ENCODE assay signal across 13 cellular contexts in the genomic region with DNA sequence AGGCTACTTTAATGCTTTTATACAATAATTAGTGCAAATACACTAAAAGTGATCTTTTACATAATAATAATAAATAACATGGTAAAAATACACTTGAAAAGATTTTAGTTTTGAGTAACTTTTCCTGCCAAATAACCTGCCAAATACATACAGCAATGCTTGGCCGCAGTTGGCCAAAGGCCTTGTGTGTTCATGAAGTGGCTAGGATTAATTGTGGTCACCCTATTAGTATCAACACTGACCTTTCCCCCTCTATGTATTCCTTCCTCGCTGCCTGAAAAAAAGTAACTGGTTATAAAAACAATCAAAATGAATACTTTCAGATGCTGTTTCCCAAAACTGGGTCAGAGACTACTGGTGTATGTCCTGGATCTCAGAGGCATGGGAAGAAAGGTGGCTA.
"Had no signal": no experiment of that assay in that cellular context is flagged by ENCODE, and none has a peak within 500 bp of the region (broad histone marks: within the 10 kb centered on the region; RNA-seq: fewer than 3 reads in every experiment).

No MANE protein-coding gene starts in this region.

- H3K9me3 ChIP-seq: tibial artery had no signal

- H3K27me3 ChIP-seq: tibial artery had no signal

- H3K27ac ChIP-seq: tibial artery had no signal

- ATAC-seq: activated CD4-positive, alpha-beta T cell treated with anti-CD3 and anti-CD28 coated beads for 36 hours; left cardiac atrium; naive thymus-derived CD4-positive, alpha-beta T cell; T-cell had no signal

- H3K36me3 ChIP-seq: tibial artery had no signal

- H3K4me3 ChIP-seq: lung, tibial artery had no signal

- DNase-seq: activated CD4-positive, alpha-beta memory T cell treated with anti-CD3 and anti-CD28 coated beads, Interleukin-2, amount 10 ng/mL, durations not matched to agents 7 days and 5 days; activated CD4-positive, alpha-beta T cell treated with anti-CD3 and anti-CD28 coated beads for 36 hours; activated T-cell treated with anti-CD3 and anti-CD28 coated beads, Interleukin-2, amount 50 U/mL, for 48 hours; caudate nucleus; effector memory CD4-positive, alpha-beta T cell; erythroblast; glutamatergic neuron; left cardiac atrium; naive thymus-derived CD4-positive, alpha-beta T cell; T-cell; T1000; tibial artery had no signal

- H3K4me1 ChIP-seq: tibial artery had no signal
